3 cellular contexts compared by ENCODE assay signal in genomic region chr19:58107778-58108545, GRCh38.
TF ChIP-seq lines count a peak whose summit lies in the region.

No MANE protein-coding gene starts in this region.

TF ChIP-seq in HepG2, 621 proteins besides CTCF, POLR2A, EP300 and RAD21:
- TF ChIP-seq ZNF274 (CRISPR knock-in tag; IDR thresholded peaks at IDR 0.05): peak; percentile 100
- TF ChIP-seq DNMT3B (CRISPR knock-in tag; conservative IDR thresholded peaks at IDR 0.05): no peak

TF ChIP-seq in K562, 482 proteins besides CTCF, POLR2A, EP300 and RAD21:
- TF ChIP-seq ETS1 (conservative IDR thresholded peaks at IDR 0.05; ENCODE audit: control insufficient read depth, low read depth, low read length) (0 out of 2 replicates have a peak, but pooled peaks have one; percentile 41), SP1 (CRISPR knock-in tag; IDR thresholded peaks at IDR 0.05) (no peak), HCFC1 (IDR thresholded peaks at IDR 0.05; ENCODE audit: low read depth, low read length) (no peak), ATF6 (CRISPR knock-in tag; IDR thresholded peaks at IDR 0.05) (no peak), ZNF274 (IDR thresholded peaks at IDR 0.05; ENCODE audit: borderline replicate concordance, low read depth, low read length) (peak; percentile 96), TAF1 (IDR thresholded peaks at IDR 0.05; ENCODE audit: control insufficient read depth, extremely low read depth, insufficient read depth, low read length, severe bottlenecking) (no peak), EHMT2 (IDR thresholded peaks at IDR 0.05) (no peak), WHSC1 (IDR thresholded peaks at IDR 0.05; ENCODE audit: low read length) (no peak), ARID1B (IDR thresholded peaks at IDR 0.05) (no peak), USF2 (CRISPR knock-in tag; IDR thresholded peaks at IDR 0.05) (no peak), ZC3H8 (IDR thresholded peaks at IDR 0.05) (no peak)
TF ChIP-seq in K562: peak in this region for 2.

TF ChIP-seq in liver, 16 proteins besides CTCF, POLR2A, EP300 and RAD21:
- TF ChIP-seq FOXA1 (IDR thresholded peaks at IDR 0.05) (no peak), YY1 (IDR thresholded peaks at IDR 0.05) (no peak), GABPA (IDR thresholded peaks at IDR 0.05 in 1 of 2, conservative IDR thresholded peaks at IDR 0.05 in 1 of 2) (no peak), NR2F2 (IDR thresholded peaks at IDR 0.05) (no peak), RXRA (IDR thresholded peaks at IDR 0.05) (no peak), REST (IDR thresholded peaks at IDR 0.05) (no peak), HNF4A (conservative IDR thresholded peaks at IDR 0.05) (no peak), TAF1 (conservative IDR thresholded peaks at IDR 0.05) (no peak), FOXA2 (IDR thresholded peaks at IDR 0.05) (no peak), ATF3 (IDR thresholded peaks at IDR 0.05) (no peak), MAX (IDR thresholded peaks at IDR 0.05) (no peak), JUND (IDR thresholded peaks at IDR 0.05) (no peak), ZBTB33 (IDR thresholded peaks at IDR 0.05) (no peak), EGR1 (IDR thresholded peaks at IDR 0.05; ENCODE audit: low read depth in 2 of 2) (no peak)
TF ChIP-seq in liver: peak in this region for 0.
